In the genomic region with DNA sequence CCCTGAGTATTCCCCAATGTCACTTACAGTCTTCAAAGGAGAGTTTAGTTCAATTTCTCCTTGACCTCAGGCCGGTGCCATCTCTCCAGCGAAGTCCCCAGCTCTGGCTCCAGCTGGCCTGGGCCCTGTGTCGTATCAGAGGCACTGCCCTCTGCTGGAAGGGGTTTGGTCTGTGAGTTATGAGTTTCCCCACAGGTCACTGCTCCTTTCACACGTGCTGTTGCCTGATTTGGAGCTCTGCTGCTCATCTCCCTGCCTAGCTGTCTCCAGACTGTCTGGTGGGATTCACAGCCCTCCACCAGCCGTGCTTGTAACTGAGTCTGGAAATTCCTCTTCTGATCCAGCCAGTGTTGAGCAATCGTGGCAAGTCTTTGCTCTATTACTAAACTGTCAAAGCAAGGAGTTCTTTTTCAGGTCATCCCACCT, we compare ENCODE assay signal across 8 cellular contexts. TPM values are rescaled to one million over a fixed set of nuclear protein-coding genes. Genes with fewer than 3 reads are reported as not detected.
DNase-seq lines count a peak whose midpoint lies in the region; ATAC-seq and TF ChIP-seq lines count a peak whose summit lies in the region.

A gene (minus strand): TSS at position 105 of the 426 bp plus-strand sequence. CDS start 2,179 bp downstream, outside the sequence.

- H3K4me3 Mint-ChIP-seq in immature natural killer cell = peak within 1 kb of the TSS; percentile 86 to 94 (median 93)

- intact Hi-C loops in spleen (cut with DNase I; ENCODE audit: low total_unique reads) = no loop called here

- H3K9me3 ChIP-seq in WERI-Rb-1 (ENCODE audit: severe bottlenecking) (no peaks in the 10 kb centered on the region), spleen (no peaks in the 10 kb centered on the region)

- no peak for TF ChIP-seq POLR2A in spleen (IDR thresholded peaks at IDR 0.05)

- H3K79me2 ChIP-seq in ACC112 (ENCODE audit: control insufficient read depth, insufficient read depth, low read length, unreplicated experiment) = peaks cover 21% of the 10 kb centered on the region

- H3K27me3 ChIP-seq in ACC112 (ENCODE audit: insufficient read depth, low read length) (no peaks in the 10 kb centered on the region), WERI-Rb-1 (ENCODE audit: insufficient read depth, low read depth, severe bottlenecking) (no peaks in the 10 kb centered on the region), spleen (replicated peaks in 1 of 7) (peaks cover 0 to 5% (median 0%) of the 10 kb centered on the region in 7 donors)

- 0 to 22% (median 10%) methylated on average over 1 to 6 of the region's 6 CpGs for WGBS in spleen, 5 donors

- H3K36me3 ChIP-seq in ACC112 (ENCODE audit: insufficient read depth, low read length) (no peaks in the 10 kb centered on the region), WERI-Rb-1 (no peaks in the 10 kb centered on the region), spleen (no peaks in the 10 kb centered on the region)

- H3K4me1 Mint-ChIP-seq in immature natural killer cell = peaks cover 28 to 38% of the 10 kb centered on the region in 2 donors

- peak within 1 kb of the TSS; percentile 85 for H2AFZ ChIP-seq in ACC112 (ENCODE audit: low read length, unreplicated experiment)

- peak; percentile 70 for ATAC-seq in GM18861 (IDR thresholded peaks at IDR 0.05; ENCODE audit: unreplicated experiment)
- ATAC-seq in HG03066 (IDR thresholded peaks at IDR 0.05; ENCODE audit: low read depth, unreplicated experiment) = peak; percentile 59

- H3K4me1 ChIP-seq in ACC112 (ENCODE audit: control insufficient read depth, insufficient read depth, low read length, unreplicated experiment) (peaks cover 1% of the 10 kb centered on the region), spleen (peaks cover 0 to 36% (median 20%) of the 10 kb centered on the region in 6 donors)

- H3K27ac ChIP-seq in ACC112 (ENCODE audit: low read depth, low read length) = peak within 1 kb of the TSS; percentile 70
- peak within 1 kb of the TSS; percentile 57; the same call in 1 of the 2 replicates for H3K27ac ChIP-seq in WERI-Rb-1
- H3K27ac ChIP-seq in caudate nucleus (ENCODE audit: low read depth, low read length) = no peak within 1 kb of the TSS
- H3K27ac ChIP-seq in spleen = peak within 1 kb of the TSS; percentile 66 to 99 (median 97)

- TF ChIP-seq CTCF in WERI-Rb-1 (IDR thresholded peaks at IDR 0.05; ENCODE audit: low read depth, low read length) (peak; percentile 84), spleen (IDR thresholded peaks at IDR 0.05 in 8 of 11, conservative IDR thresholded peaks at IDR 0.05 in 3 of 11) (peak; percentile 17 to 68 (median 53))

- peak within 1 kb of the TSS; percentile 75 to 97 (median 96) for H3K27ac Mint-ChIP-seq in immature natural killer cell

- DNase-seq in NCI-H2171 treated with DMSO at 0.1 percent for 48 hours (lab: John Stamatoyannopoulos, UW) = peak; percentile 34
- peak; percentile 74 for DNase-seq in WERI-Rb-1
- peak in 55 of 61 donors; percentile 0 to 65 (median 25) for DNase-seq in caudate nucleus (lab: John Stamatoyannopoulos, UW)
- peak; percentile 56 to 62 (median 58) for DNase-seq in immature natural killer cell
- peak; percentile 90 for DNase-seq in spleen

- peaks cover 20 to 23% (median 20%) of the 10 kb centered on the region in 3 donors for H3K27me3 Mint-ChIP-seq in immature natural killer cell (ENCODE audit: low read depth in 3 of 3)

- H3K36me3 Mint-ChIP-seq in immature natural killer cell = peaks cover 0 to 3% (median under 1%) of the 10 kb centered on the region in 3 donors

- no peaks in the 10 kb centered on the region for H3K9me3 Mint-ChIP-seq in immature natural killer cell

- peak within 1 kb of the TSS; percentile 92 for H3K4me3 ChIP-seq in ACC112 (ENCODE audit: low read depth, low read length)
- peak within 1 kb of the TSS; percentile 74 for H3K4me3 ChIP-seq in WERI-Rb-1 (ENCODE audit: low read depth, low read length)
- peak within 1 kb of the TSS; percentile 41 to 79 (median 60) for H3K4me3 ChIP-seq in spleen

RNA-seq across cellular contexts. Expression of the gene that starts here (rescaled TPM):
- polyA plus RNA-seq in immature natural killer cell (10 to 100 TPM; 21.6 to 24.7 (median 24.2) TPM), spleen (10 to 100 TPM; 22.5 to 27.8 (median 24.7) TPM)
- 10 to 100 TPM; 22.6 to 38.5 (median 29.8) TPM for total RNA-seq in spleen

Comparison
In these comparisons a context has a peak if more than half of its experiments do, and no peak if none do; other contexts are left out.
1. DNase-seq: peak in every context shown above with its lines; median percentile 90 in spleen; 74 in WERI-Rb-1; 58 in immature natural killer cell; 34 in NCI-H2171 treated with DMSO at 0.1 percent for 48 hours; 25 in caudate nucleus.